8 cellular contexts compared by ENCODE assay signal in the genomic region with DNA sequence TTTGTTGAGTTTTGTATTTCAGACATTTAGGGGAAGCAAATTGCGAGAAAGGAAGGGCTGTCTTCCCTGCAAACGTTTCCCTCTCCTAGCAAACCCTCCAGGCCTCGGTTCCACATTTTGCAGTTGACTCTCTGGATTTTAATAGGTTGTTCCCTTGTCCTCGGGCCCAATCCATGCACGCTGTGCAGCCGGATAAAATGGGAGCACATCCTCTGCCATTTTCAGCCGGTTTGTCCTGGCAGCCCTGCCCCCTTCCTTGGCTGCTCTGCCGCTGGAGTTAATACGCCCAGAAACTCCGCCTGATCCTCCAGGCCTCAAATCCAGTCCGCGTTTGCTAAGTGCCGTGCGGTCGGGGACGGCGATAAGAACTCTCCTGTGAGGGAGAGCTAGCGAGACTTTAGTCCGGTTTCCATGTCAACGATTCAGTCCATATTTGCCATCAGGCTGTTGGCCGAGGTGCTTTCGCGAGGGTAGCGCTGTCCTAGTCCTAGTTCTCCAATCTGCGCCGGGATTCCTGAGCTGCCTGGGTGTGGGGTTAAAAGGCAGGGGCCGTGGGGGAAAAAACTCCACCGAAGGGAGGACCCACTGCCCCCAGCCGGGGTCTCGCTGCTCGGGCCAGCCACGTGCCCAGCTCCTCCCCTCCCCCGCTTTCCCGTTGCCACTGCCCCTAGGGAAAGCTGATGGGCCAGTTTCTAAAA. TPM values are rescaled to one million over a fixed set of nuclear protein-coding genes. Genes with fewer than 3 reads are reported as not detected.
DNase-seq lines count a peak whose midpoint lies in the region; ATAC-seq and TF ChIP-seq lines count a peak whose summit lies in the region.

No MANE protein-coding gene starts in this region.

- peak overlapping the region; percentile 94 for H3K4me2 ChIP-seq in BLaER1

- H3K36me3 Mint-ChIP-seq in naive thymus-derived CD4-positive, alpha-beta T cell = no peaks in the 10 kb centered on the region
- peaks cover 22% of the 10 kb centered on the region for H3K36me3 Mint-ChIP-seq in stimulated activated effector memory CD8-positive, alpha-beta T cell treated with anti-CD3 and anti-CD28 coated beads, Interleukin-12 subunit alpha, Interleukin-12 subunit beta, amount 100 ng/mL, for 72 hours

- H3K9me3 Mint-ChIP-seq in naive thymus-derived CD4-positive, alpha-beta T cell = no peaks in the 10 kb centered on the region
- no peaks in the 10 kb centered on the region for H3K9me3 Mint-ChIP-seq in stimulated activated effector memory CD8-positive, alpha-beta T cell treated with anti-CD3 and anti-CD28 coated beads, Interleukin-12 subunit alpha, Interleukin-12 subunit beta, amount 100 ng/mL, for 72 hours

- H4K20me1 ChIP-seq in BLaER1 = peaks cover 2% of the 10 kb centered on the region

- intact Hi-C loops in naive thymus-derived CD4-positive, alpha-beta T cell (cut with micrococcal nuclease) = loop anchor here (1.0 to 10.0 kb wide), 12 partner anchors 16 to 1862 kb away; a partner anchor contains a TSS

- peak; percentile 30 for ATAC-seq in GM21367 (IDR thresholded peaks at IDR 0.05; ENCODE audit: unreplicated experiment)
- peak; percentile 54 for ATAC-seq in RWPE2 (ENCODE audit: low read depth)
- ATAC-seq in naive thymus-derived CD4-positive, alpha-beta T cell = peak; percentile 56
- ATAC-seq in stimulated activated effector memory CD8-positive, alpha-beta T cell treated with anti-CD3 and anti-CD28 coated beads, Interleukin-12 subunit alpha, Interleukin-12 subunit beta, amount 100 ng/mL, for 72 hours = peak; percentile 65

- H3K9me3 ChIP-seq in BLaER1 (no peaks in the 10 kb centered on the region), RWPE2 (ENCODE audit: severe bottlenecking) (no peaks in the 10 kb centered on the region)
- H3K9me3 ChIP-seq in naive thymus-derived CD4-positive, alpha-beta T cell (ENCODE audit: control insufficient read depth in 2 of 3, low read length in 3 of 3) = no peaks in the 10 kb centered on the region

- no peaks in the 10 kb centered on the region for H3K27me3 Mint-ChIP-seq in naive thymus-derived CD4-positive, alpha-beta T cell

- H3K4me3 Mint-ChIP-seq in naive thymus-derived CD4-positive, alpha-beta T cell = peak overlapping the region in 9 of 10 donors; percentile 94 to 97 (median 94)
- H3K4me3 Mint-ChIP-seq in stimulated activated effector memory CD8-positive, alpha-beta T cell treated with anti-CD3 and anti-CD28 coated beads, Interleukin-12 subunit alpha, Interleukin-12 subunit beta, amount 100 ng/mL, for 72 hours = peak overlapping the region; percentile 91

- peak overlapping the region; percentile 94 to 98 (median 95) for H3K27ac Mint-ChIP-seq in naive thymus-derived CD4-positive, alpha-beta T cell
- peak overlapping the region; percentile 93 for H3K27ac Mint-ChIP-seq in stimulated activated effector memory CD8-positive, alpha-beta T cell treated with anti-CD3 and anti-CD28 coated beads, Interleukin-12 subunit alpha, Interleukin-12 subunit beta, amount 100 ng/mL, for 72 hours

- H3K4me3 ChIP-seq in BLaER1 (peak overlapping the region; percentile 98), RWPE2 (ENCODE audit: severe bottlenecking) (peak overlapping the region; percentile 24)
- peak overlapping the region; percentile 59 for H3K4me3 ChIP-seq in naive thymus-derived CD4-positive, alpha-beta T cell (ENCODE audit: low read length)

- peaks cover 14 to 37% (median 32%) of the 10 kb centered on the region in 7 donors for H3K4me1 Mint-ChIP-seq in naive thymus-derived CD4-positive, alpha-beta T cell
- H3K4me1 Mint-ChIP-seq in stimulated activated effector memory CD8-positive, alpha-beta T cell treated with anti-CD3 and anti-CD28 coated beads, Interleukin-12 subunit alpha, Interleukin-12 subunit beta, amount 100 ng/mL, for 72 hours = peaks cover 31% of the 10 kb centered on the region

- peak; percentile 21 for TF ChIP-seq CTCF in RWPE2 (IDR thresholded peaks at IDR 0.05; ENCODE audit: poor library complexity, severe bottlenecking)

- H3K27me3 ChIP-seq in BLaER1 (no peaks in the 10 kb centered on the region), RWPE2 (ENCODE audit: insufficient read depth, poor library complexity, severe bottlenecking) (no peaks in the 10 kb centered on the region)
- no peaks in the 10 kb centered on the region for H3K27me3 ChIP-seq in naive thymus-derived CD4-positive, alpha-beta T cell (ENCODE audit: control insufficient read depth in 2 of 2, insufficient read depth in 2 of 2, low read length in 2 of 2)

- H3K27ac ChIP-seq in BLaER1 = peak overlapping the region; percentile 100
- H3K27ac ChIP-seq in RWPE2 (ENCODE audit: poor library complexity, severe bottlenecking) = peak overlapping the region; percentile 95
- peak overlapping the region; percentile 83 for H3K27ac ChIP-seq in naive thymus-derived CD4-positive, alpha-beta T cell (ENCODE audit: low read depth, low read length)

- H3K9ac ChIP-seq in BLaER1 = peak overlapping the region; percentile 100

- H3K4me1 ChIP-seq in BLaER1 = peaks cover 36% of the 10 kb centered on the region
- H3K4me1 ChIP-seq in RWPE2 (ENCODE audit: insufficient read depth, poor library complexity, severe bottlenecking) = peaks cover 18% of the 10 kb centered on the region
- H3K4me1 ChIP-seq in naive thymus-derived CD4-positive, alpha-beta T cell (ENCODE audit: control insufficient read depth in 2 of 2, insufficient read depth in 2 of 2, low read length in 2 of 2) = peaks cover 18 to 19% of the 10 kb centered on the region in 2 donors

- POLR2A ChIA-PET in naive thymus-derived CD4-positive, alpha-beta T cell (lab: Charles Lee) = interaction anchor here (0.6 to 17.4 kb wide), 30 partner anchors 9 to 406 kb away, joined by 3 to 383 read pairs (median 4); a partner anchor contains a TSS

- DNase-seq in LoVo (ENCODE audit: low spot score) (peak; percentile 96), RWPE2 (ENCODE audit: low spot score) (peak; percentile 86), fibroblast of peridontal ligament (ENCODE audit: extremely low read depth) (peak; percentile 98)
- peak; percentile 77 for DNase-seq in activated T-helper 9 cell treated with anti-CD3 and anti-CD28 coated beads, Interleukin-2, amount 50 U/mL, for 16 hours (ENCODE audit: low read depth)
- DNase-seq in naive thymus-derived CD4-positive, alpha-beta T cell = peak; percentile 64 to 87 (median 84)
- DNase-seq in stimulated activated effector memory CD8-positive, alpha-beta T cell treated with anti-CD3 and anti-CD28 coated beads, Interleukin-12 subunit alpha, Interleukin-12 subunit beta, amount 100 ng/mL, for 72 hours (ENCODE audit: low spot score in 2 of 2) = peak; percentile 77 to 93

- H3K36me3 ChIP-seq in BLaER1 (no peaks in the 10 kb centered on the region), RWPE2 (ENCODE audit: low read depth) (no peaks in the 10 kb centered on the region)
- no peaks in the 10 kb centered on the region for H3K36me3 ChIP-seq in naive thymus-derived CD4-positive, alpha-beta T cell (ENCODE audit: control insufficient read depth in 2 of 3, insufficient read depth in 3 of 3, low read length in 3 of 3)

- CTCF ChIA-PET in naive thymus-derived CD4-positive, alpha-beta T cell (lab: Charles Lee) = interaction anchor here (0.8 to 5.0 kb wide), 20 partner anchors 8 to 151 kb away, joined by 3 to 60 read pairs (median 5); a partner anchor contains a TSS

RNA-seq across cellular contexts. Expression of a gene that starts 2.9 kb away (rescaled TPM):
- total RNA-seq in naive thymus-derived CD4-positive, alpha-beta T cell = 100 to 1,000 TPM; 118 to 148 (median 131) TPM
- polyA plus RNA-seq in naive thymus-derived CD4-positive, alpha-beta T cell = 10 to 100 TPM; 22.3 to 26.6 TPM

Comparison
In these comparisons a context has a peak if more than half of its experiments do, and no peak if none do; other contexts are left out.
1. Peak in every context shown above with its lines: DNase-seq, ATAC-seq, H3K4me3 ChIP-seq and H3K27ac ChIP-seq.
2. H3K4me3 ChIP-seq: peak in every context shown above with its lines; median percentile 98 in BLaER1; 59 in naive thymus-derived CD4-positive, alpha-beta T cell; 24 in RWPE2.